In the genomic region with DNA sequence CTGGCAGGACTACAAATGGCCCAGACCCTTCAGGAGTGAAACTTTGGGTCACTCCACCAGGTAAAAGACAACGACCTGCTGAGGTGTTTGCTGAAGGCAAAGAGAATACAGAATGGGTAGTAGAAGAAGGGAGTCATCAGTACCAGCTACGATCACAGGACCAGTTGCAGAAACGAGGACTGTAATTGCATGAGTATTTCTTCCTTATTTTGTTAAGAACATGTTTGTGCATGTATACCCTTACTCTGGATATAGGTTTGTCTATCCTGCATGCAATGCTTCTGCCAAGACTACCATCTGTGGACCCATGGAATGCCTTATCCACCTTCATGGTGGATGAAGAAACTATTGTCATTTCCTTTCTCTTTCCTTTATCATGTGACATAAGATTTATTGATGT, we compare ENCODE assay signal across 30 cellular contexts.
"Had no signal": no experiment of that assay in that cellular context is flagged by ENCODE, and none has a peak within 500 bp of the region (broad histone marks: within the 10 kb centered on the region; RNA-seq: fewer than 3 reads in every experiment).

No MANE protein-coding gene starts in this region.

- H3K27me3 ChIP-seq: cardiac muscle cell had no signal

- H3K4me3 ChIP-seq: adrenal gland, cardiac muscle cell had no signal

- H3K27ac ChIP-seq: adrenal gland, cardiac muscle cell, VCaP had no signal

- H3K9me3 ChIP-seq: adrenal gland had no signal

- H3K36me3 ChIP-seq: adrenal gland, cardiac muscle cell had no signal

- FAIRE-seq: TTC549 had no signal

- DNase-seq: activated B cell treated with CpG ODN at 0.5 μM for 24 hours; activated CD4-positive, alpha-beta memory T cell treated with anti-CD3 and anti-CD28 coated beads for 36 hours; activated CD4-positive, alpha-beta T cell treated with anti-CD3 and anti-CD28 coated beads for 4 hours; activated CD4-positive, alpha-beta T cell treated with anti-CD3 and anti-CD28 coated beads, Interleukin-2, amount 10 ng/mL, durations not matched to agents 24 days and 14 days; activated CD4-positive, alpha-beta T cell treated with anti-CD3 and anti-CD28 coated beads, Interleukin-2, amount 50 U/mL, for 1 hour; activated CD4-positive, alpha-beta T cell treated with anti-CD3 and anti-CD28 coated beads, Interleukin-2, amount 50 U/mL, for 4 hours; activated CD4-positive, CD25-positive, alpha-beta regulatory T cell treated with anti-CD3 and anti-CD28 coated beads, Interleukin-2, amount 50 U/mL, for 72 hours; activated CD8-positive, alpha-beta memory T cell treated with anti-CD3 and anti-CD28 coated beads, Interleukin-2, amount 50 U/mL, for 4 hours; activated CD8-positive, alpha-beta T cell treated with anti-CD3 and anti-CD28 coated beads for 36 hours; activated effector memory CD4-positive, alpha-beta T cell treated with anti-CD3 and anti-CD28 coated beads, Interleukin-2, amount 50 U/mL, for 16 hours; activated gamma-delta T cell treated with Interleukin-2 at 50 U/mL for 16 hours; activated naive CD4-positive, alpha-beta T cell; activated naive CD4-positive, alpha-beta T cell treated with anti-CD3 and anti-CD28 coated beads for 36 hours; activated naive CD4-positive, alpha-beta T cell treated with anti-CD3 and anti-CD28 coated beads, Interleukin-2, amount 50 U/mL, for 16 hours; activated naive CD8-positive, alpha-beta T cell treated with anti-CD3 and anti-CD28 coated beads for 36 hours; activated T-cell treated with anti-CD3 and anti-CD28 coated beads for 4 hours; activated T-cell treated with anti-CD3 and anti-CD28 coated beads, Interleukin-2, amount 50 U/mL, for 1 hour; activated T-cell treated with anti-CD3 and anti-CD28 coated beads, Interleukin-2, amount 50 U/mL, for 4 hours; activated T-cell treated with anti-CD3 and anti-CD28 coated beads, Interleukin-2, amount 50 U/mL, for 72 hours; adrenal gland; amniotic stem cell; aorta; caudate nucleus; cerebellar nuclear complex; T-cell; T-helper 17 cell; T-helper 9 cell had no signal

- H3K4me1 ChIP-seq: adrenal gland had no signal
